ENCODE assay signal across 23 cellular contexts in the genomic region with DNA sequence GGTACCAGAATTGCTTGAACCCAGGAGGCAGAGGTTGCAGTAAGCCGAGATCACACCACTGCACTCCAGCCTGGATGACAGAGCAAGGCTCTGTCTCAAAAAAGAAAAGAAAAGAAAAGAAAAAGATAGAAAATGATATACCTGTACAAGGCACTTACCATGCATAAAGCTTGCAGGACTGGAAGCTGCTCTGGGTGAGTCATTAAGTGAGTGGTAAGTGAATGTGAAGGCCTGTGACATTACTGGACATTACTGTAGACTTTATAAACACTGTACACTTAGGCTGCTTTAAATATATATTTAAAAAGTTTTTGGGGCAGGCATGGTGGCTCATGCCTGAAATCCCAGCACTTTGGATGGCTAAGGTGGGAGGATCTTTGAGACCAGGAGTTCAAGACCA.
DNase-seq lines count a peak whose midpoint lies in the region; ATAC-seq, FAIRE-seq and TF ChIP-seq lines count a peak whose summit lies in the region.
"Had no signal": no experiment of that assay in that cellular context is flagged by ENCODE, and none has a peak within 500 bp of the region (broad histone marks: within the 10 kb centered on the region; RNA-seq: fewer than 3 reads in every experiment).

No MANE protein-coding gene starts in this region.

- FAIRE-seq in bronchial epithelial cell (lab: Jason Lieb, UNC) = no peak
- FAIRE-seq: A549, colon had no signal

- no peak for ATAC-seq in HG02885 (IDR thresholded peaks at IDR 0.05; ENCODE audit: poor library complexity, unreplicated experiment)
- ATAC-seq: A549; activated CD8-positive, alpha-beta T cell treated with anti-CD3 and anti-CD28 coated beads for 36 hours; left cardiac atrium; Panc1 had no signal

- H3K36me3 ChIP-seq in bronchial epithelial cell (ENCODE audit: control insufficient read depth, insufficient read depth, low read length) = peaks cover 3% of the 10 kb centered on the region

- peak; percentile 28 for DNase-seq in ACHN
- DNase-seq in LHCN-M2 (ENCODE audit: low read depth) = peak; percentile 23
- peak; percentile 42 for DNase-seq in bronchial epithelial cell (ENCODE audit: low read depth)
- peak; percentile 56 to 76 for DNase-seq in foreskin fibroblast
- DNase-seq in NCI-H226 = no peak
- DNase-seq in NCI-H774 (lab: John Stamatoyannopoulos, UW) = no peak
- DNase-seq in DMS153 (lab: John Stamatoyannopoulos, UW) = no peak
- DNase-seq: activated CD4-positive, CD25-positive, alpha-beta regulatory T cell; activated CD8-positive, alpha-beta T cell treated with anti-CD3 and anti-CD28 coated beads for 36 hours; activated naive CD4-positive, alpha-beta T cell treated with Interleukin-2 at 50 U/mL for 16 hours; anterior cingulate cortex; C1 segment of cervical spinal cord; left cardiac atrium; naive B cell; NCI-H1694 treated with DMSO at 0.1 percent for 48 hours; NCI-H2227 treated with DMSO at 0.1 percent for 48 hours; substantia nigra; T1000 had no signal

- no peak for TF ChIP-seq CTCF in bronchial epithelial cell (IDR thresholded peaks at IDR 0.05; ENCODE audit: insufficient read depth, low read length, severe bottlenecking)
- no peak for TF ChIP-seq CTCF in foreskin fibroblast (IDR thresholded peaks at IDR 0.05; ENCODE audit: low read depth, low read length)

- no peak overlapping the region for H3K4me3 ChIP-seq in bronchial epithelial cell (ENCODE audit: low read depth, low read length)
- H3K4me3 ChIP-seq in foreskin fibroblast (ENCODE audit: low read depth in 1 of 2, low read length in 2 of 2) = no peak overlapping the region
- H3K4me3 ChIP-seq: A549, right atrium auricular region had no signal

- in situ Hi-C loops in ACHN (cut with HindIII; ENCODE audit: low pct_ligation_motif_present, low pct_unique_long_range_greater_than_20kb, low sequenced_read_pairs) = no loop called here

- H3K27me3 ChIP-seq in bronchial epithelial cell (ENCODE audit: control insufficient read depth, insufficient read depth, low read length) = no peaks in the 10 kb centered on the region
- H3K27me3 ChIP-seq: right atrium auricular region had no signal

Comparison
In these comparisons a context has a peak if more than half of its experiments do, and no peak if none do; other contexts are left out.
1. DNase-seq: peak in ACHN (single experiment), LHCN-M2 (single experiment), bronchial epithelial cell (single experiment) and foreskin fibroblast (2 of 2); none in NCI-H226 (single experiment), NCI-H774 (single experiment) and DMS153 (single experiment).